In the genomic region with DNA sequence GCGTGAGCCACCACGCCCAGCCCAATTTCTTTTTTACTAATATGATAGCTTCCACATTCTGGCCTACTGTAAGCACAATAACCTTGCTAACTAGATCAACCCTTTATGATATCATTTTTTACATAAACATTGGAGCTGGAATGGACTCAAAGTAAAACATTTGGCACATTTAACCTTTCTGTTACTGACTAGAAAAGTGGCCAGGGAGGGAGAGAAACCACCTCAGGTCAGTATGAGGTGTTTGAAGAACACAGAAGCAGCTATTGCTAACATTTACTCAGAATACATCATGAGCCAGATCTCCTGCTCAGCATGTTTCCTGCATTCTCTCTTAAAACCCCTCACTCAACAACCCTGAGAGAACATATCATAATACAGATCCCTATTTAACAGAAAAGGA, we compare ENCODE assay signal across 23 cellular contexts. TPM values are rescaled to one million over a fixed set of nuclear protein-coding genes. Genes with fewer than 3 reads are reported as not detected.
DNase-seq lines count a peak whose midpoint lies in the region; ATAC-seq, FAIRE-seq and TF ChIP-seq lines count a peak whose summit lies in the region.
"Had no signal": no experiment of that assay in that cellular context is flagged by ENCODE, and none has a peak within 500 bp of the region (broad histone marks: within the 10 kb centered on the region; RNA-seq: fewer than 3 reads in every experiment).

No MANE protein-coding gene starts in this region.

- DNase-seq in NCI-H69 (lab: John Stamatoyannopoulos, UW) (peak; percentile 26), body of pancreas (no peak), endothelial cell of umbilical vein (ENCODE audit: low read depth, low spot score) (peak; percentile 37), stomach (no peak), SIG-M5 treated with dmso at 0.1 percent for 504 hours (lab: John Stamatoyannopoulos, UW; ENCODE audit: unreplicated experiment) (no peak), NCI-H82 treated with DMSO at 0.1 percent for 48 hours (lab: John Stamatoyannopoulos, UW; ENCODE audit: unreplicated experiment) (no peak)
- DNase-seq: ACHN; BE2C; CD4-positive, CD25-positive, alpha-beta regulatory T cell; CD8-positive, alpha-beta memory T cell; COR-L47; DMS 273 treated with DMSO at 0.1 percent for 48 hours; DMS53; GOT3; H7; HFFc6 had no signal

- CTCF ChIA-PET in endothelial cell of umbilical vein (lab: Charles Lee), result interaction anchor here (0.8 to 1.5 kb wide), 2 partner anchors 17 to 18 kb away, joined by 3 read pairs; no protein-coding TSS in a partner anchor

- no peaks in the 10 kb centered on the region for H3K79me2 ChIP-seq in endothelial cell of umbilical vein (ENCODE audit: control insufficient read depth, insufficient read depth, low read length)

- peak overlapping the region; percentile 65 to 76 (median 73) for H3K27ac ChIP-seq in body of pancreas
- no peak overlapping the region for H3K27ac ChIP-seq in endothelial cell of umbilical vein (ENCODE audit: insufficient read depth, low read depth, low read length)
- peak overlapping the region; percentile 27 to 54 (median 39) for H3K27ac ChIP-seq in stomach

- no peaks in the 10 kb centered on the region for H3K9me1 ChIP-seq in endothelial cell of umbilical vein (replicated peaks; ENCODE audit: control insufficient read depth, extremely low read depth, insufficient read depth, low read length)

- POLR2A ChIA-PET in endothelial cell of umbilical vein (lab: Charles Lee), result no interaction called here

- intact Hi-C loops in body of pancreas (cut with DNase I), result no loop called here
- intact Hi-C loops in endothelial cell of umbilical vein (cut with micrococcal nuclease), result no loop called here
- intact Hi-C loops in stomach (cut with DNase I; ENCODE audit: low total_unique reads), result no loop called here

- no TSS peak for BruUV-seq in endothelial cell of umbilical vein (replicated peaks; lab: Mats Ljungman, UMichigan)

- 35 to 51% methylated on average over 2 of the region's 2 CpGs for WGBS in body of pancreas, 2 donors
- WGBS in stomach, 5 donors, result 22 to 74% (median 65%) methylated on average over 2 of the region's 2 CpGs

- no peak for FAIRE-seq in endothelial cell of umbilical vein (lab: Jason Lieb, UNC)
- FAIRE-seq: A204.1, G401.6, GM12892, GM18507, HepG2 had no signal

- H3K36me3 ChIP-seq in body of pancreas (replicated peaks in 1 of 2; ENCODE audit: insufficient read depth in 1 of 2, low read depth in 2 of 2) (no peaks in the 10 kb centered on the region), endothelial cell of umbilical vein (ENCODE audit: control insufficient read depth in 2 of 2, extremely low read depth in 1 of 2, insufficient read depth in 2 of 2, low read length in 2 of 2) (no peaks in the 10 kb centered on the region), stomach (no peaks in the 10 kb centered on the region)
- H3K36me3 ChIP-seq: BE2C had no signal

- H3K27me3 ChIP-seq in body of pancreas (no peaks in the 10 kb centered on the region), endothelial cell of umbilical vein (ENCODE audit: control insufficient read depth in 2 of 2, insufficient read depth in 2 of 2, low read length in 2 of 2) (no peaks in the 10 kb centered on the region), stomach (no peaks in the 10 kb centered on the region)
- H3K27me3 ChIP-seq: BE2C had no signal

- H3K9me3 ChIP-seq in body of pancreas, result no peaks in the 10 kb centered on the region
- no peaks in the 10 kb centered on the region for H3K9me3 ChIP-seq in endothelial cell of umbilical vein (replicated peaks; ENCODE audit: control insufficient read depth, insufficient read depth, low read length)
- no peaks in the 10 kb centered on the region for H3K9me3 ChIP-seq in stomach
- H3K9me3 ChIP-seq: BE2C had no signal

- H2AFZ ChIP-seq in endothelial cell of umbilical vein (ENCODE audit: low read depth, low read length), result no peak overlapping the region

- TF ChIP-seq CTCF in body of pancreas (IDR thresholded peaks at IDR 0.05) (no peak), endothelial cell of umbilical vein (IDR thresholded peaks at IDR 0.05; ENCODE audit: extremely low read depth in 1 of 2, insufficient read depth in 1 of 2, low read depth in 1 of 2, low read length in 2 of 2) (no peak), stomach (IDR thresholded peaks at IDR 0.05) (no peak)

- TF ChIP-seq EP300 in stomach (IDR thresholded peaks at IDR 0.05), result no peak

- dilution Hi-C loops in endothelial cell of umbilical vein (cut with MboI; ENCODE audit: extremely low pct_ligation_motif_present, low sequenced_read_pairs), result no loop called here

- TF ChIP-seq POLR2A in body of pancreas (IDR thresholded peaks at IDR 0.05) (no peak), endothelial cell of umbilical vein (IDR thresholded peaks at IDR 0.05; ENCODE audit: low read depth, low read length) (no peak), stomach (IDR thresholded peaks at IDR 0.05) (no peak)

- peaks cover 68% of the 10 kb centered on the region for H3K4me1 ChIP-seq in body of pancreas
- H3K4me1 ChIP-seq in endothelial cell of umbilical vein (ENCODE audit: control insufficient read depth, extremely low read depth, insufficient read depth, low read length), result peaks cover 5% of the 10 kb centered on the region
- H3K4me1 ChIP-seq in stomach, result peaks cover 10 to 56% (median 29%) of the 10 kb centered on the region in 4 donors
- H3K4me1 ChIP-seq: BE2C had no signal

- no peak overlapping the region for H3K4me2 ChIP-seq in endothelial cell of umbilical vein (ENCODE audit: insufficient read depth, low read length)

- H3K4me3 ChIP-seq in body of pancreas, result no peak overlapping the region
- no peak overlapping the region for H3K4me3 ChIP-seq in endothelial cell of umbilical vein (replicated peaks in 1 of 3; ENCODE audit: insufficient read depth in 1 of 3, low read depth in 1 of 3, low read length in 3 of 3)
- H3K4me3 ChIP-seq in stomach, result no peak overlapping the region

- H3K9ac ChIP-seq in endothelial cell of umbilical vein (replicated peaks; ENCODE audit: extremely low read depth, insufficient read depth, low read length), result no peak overlapping the region

- ATAC-seq in body of pancreas (peak; percentile 54), HG03439 (IDR thresholded peaks at IDR 0.05; ENCODE audit: unreplicated experiment) (no peak)
- ATAC-seq: HCT116, HepG2 had no signal

- H4K20me1 ChIP-seq in endothelial cell of umbilical vein (replicated peaks; ENCODE audit: control insufficient read depth, extremely low read depth, insufficient read depth, low read length), result no peaks in the 10 kb centered on the region

TF ChIP-seq in endothelial cell of umbilical vein, 7 proteins besides CTCF, POLR2A, EP300 and RAD21:
- TF ChIP-seq MYC (IDR thresholded peaks at IDR 0.05; ENCODE audit: low read depth, low read length) (no peak), POLR2AphosphoS5 (IDR thresholded peaks at IDR 0.05; ENCODE audit: insufficient read depth, low read depth, low read length) (no peak), EZH2 (IDR thresholded peaks at IDR 0.05; ENCODE audit: borderline replicate concordance, low read depth, low read length, severe bottlenecking) (no peak), JUN (IDR thresholded peaks at IDR 0.05; ENCODE audit: borderline replicate concordance, insufficient read depth, insufficient read length, low read depth) (no peak), GATA2 (IDR thresholded peaks at IDR 0.05; ENCODE audit: insufficient read depth, insufficient read length, low read depth, low read length) (no peak), FOS (IDR thresholded peaks at IDR 0.05; ENCODE audit: borderline replicate concordance, insufficient read depth, low read length) (no peak), MAX (IDR thresholded peaks at IDR 0.05; ENCODE audit: insufficient read depth, insufficient read length) (no peak)
TF ChIP-seq in endothelial cell of umbilical vein: peak in this region for 0.

RNA-seq across cellular contexts. Expression of gene SGMS1, which starts 27.3 kb away (rescaled TPM):
- total RNA-seq in body of pancreas, result 10 to 100 TPM; 46.2 to 68.9 TPM
- 23.7 and 24.8 TPM in 2 replicates for total RNA-seq in endothelial cell of umbilical vein
- polyA plus RNA-seq in endothelial cell of umbilical vein, result 8.8 and 9.7 TPM in 2 replicates
- polyA plus RNA-seq in endothelial cell of umbilical vein (2011; cell fraction: cytosol; rRNA removed), result 8.2 and 9.9 TPM in 2 replicates
- 11.2 and 16.0 TPM in 2 replicates for polyA plus RNA-seq in endothelial cell of umbilical vein (2011; cell fraction: nucleus; rRNA removed)
- polyA plus RNA-seq in endothelial cell of umbilical vein (2012), result 14.8 and 16.1 TPM in 2 replicates
- 21.5 TPM in 2 replicates for polyA minus RNA-seq in endothelial cell of umbilical vein
- 36.0 TPM for polyA minus RNA-seq in endothelial cell of umbilical vein (2011; cell fraction: cytosol; rRNA and poly(A)+ RNA removed)
- 60.5 and 62.4 TPM in 2 replicates for polyA minus RNA-seq in endothelial cell of umbilical vein (2011; cell fraction: nucleus; rRNA and poly(A)+ RNA removed)
- total RNA-seq in stomach, result 100 to 1,000 TPM in 2 of 5 donors, 10 to 100 TPM in 3; 24.6 to 229 (median 75.5) TPM
- polyA plus RNA-seq in stomach, result 1 to 10 TPM; 6.2 to 7.8 (median 7.0) TPM

Comparison
In these comparisons a context has a peak if more than half of its experiments do, and no peak if none do; other contexts are left out.
1. DNase-seq: peak in NCI-H69 (single experiment) and endothelial cell of umbilical vein (single experiment); none in body of pancreas (0 of 4), stomach (single experiment), SIG-M5 treated with dmso at 0.1 percent for 504 hours (single experiment) and NCI-H82 treated with DMSO at 0.1 percent for 48 hours (single experiment).